In the genomic region with DNA sequence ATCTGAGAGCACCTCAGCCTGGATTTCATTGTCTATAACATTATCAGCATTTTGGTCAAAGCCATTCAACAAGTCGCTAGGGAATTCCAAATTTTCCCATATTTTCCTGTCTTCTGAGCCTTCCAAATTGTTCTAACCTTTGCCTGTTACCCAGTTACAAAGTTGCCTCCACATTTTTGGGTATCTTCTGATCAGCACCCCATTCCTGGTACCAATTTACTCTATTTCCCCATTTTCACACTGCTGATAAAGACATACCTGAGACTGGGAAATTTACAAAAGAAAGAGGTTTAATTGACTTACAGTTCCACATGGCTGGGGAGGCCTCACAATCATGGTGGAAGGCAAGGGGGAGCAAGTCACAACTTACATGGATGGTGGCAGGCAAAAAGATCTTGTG, we compare ENCODE assay signal across 7 cellular contexts. TPM values are rescaled to one million over a fixed set of nuclear protein-coding genes. Genes with fewer than 3 reads are reported as not detected.
"Had no signal": no experiment of that assay in that cellular context is flagged by ENCODE, and none has a peak within 500 bp of the region (broad histone marks: within the 10 kb centered on the region; RNA-seq: fewer than 3 reads in every experiment).

No MANE protein-coding gene starts in this region.

RNA-seq across cellular contexts. Expression of a gene that starts 27.0 kb away (rescaled TPM):
- total RNA-seq: GM23248, GM23338, H1, H4, H9, HFFc6 had no signal
- polyA plus RNA-seq: GM23248, GM23338, H1 had no signal

RNA-seq across cellular contexts. Expression of a gene that starts 41.0 kb away (rescaled TPM):
- total RNA-seq: GM23248, GM23338, H1, H4, H7, H9, HFFc6 had no signal
- polyA plus RNA-seq: GM23248, GM23338, H1 had no signal
